In genomic region chr2:8632755-8633154, GRCh38 we compare ENCODE assay signal across 23 cellular contexts.
"Had no signal": no experiment of that assay in that cellular context is flagged by ENCODE, and none has a peak within 500 bp of the region (broad histone marks: within the 10 kb centered on the region; RNA-seq: fewer than 3 reads in every experiment).

No MANE protein-coding gene starts in this region.

- H3K4me3 Mint-ChIP-seq: activated CD4-positive, alpha-beta T cell treated with anti-CD3 and anti-CD28 coated beads, Interleukin-2, amount 10 ng/mL, durations not matched to agents 7 days and 5 days; activated CD8-positive, alpha-beta T cell treated with anti-CD3 and anti-CD28 coated beads, Interleukin-2, amount 10 ng/mL, durations not matched to agents 7 days and 5 days; activated naive CD8-positive, alpha-beta T cell; central memory CD8-positive, alpha-beta T cell; endodermal cell; mesothelial cell of epicardium had no signal

- H3K36me3 ChIP-seq: adrenal gland, ascending aorta, heart right ventricle, left lung, upper lobe of left lung, WERI-Rb-1 had no signal

- H3K4me1 Mint-ChIP-seq: central memory CD8-positive, alpha-beta T cell had no signal

- H3K27me3 Mint-ChIP-seq: activated CD4-positive, alpha-beta T cell treated with anti-CD3 and anti-CD28 coated beads, Interleukin-2, amount 10 ng/mL, durations not matched to agents 7 days and 5 days; activated naive CD8-positive, alpha-beta T cell; central memory CD8-positive, alpha-beta T cell had no signal

- H3K9me3 Mint-ChIP-seq: activated CD4-positive, alpha-beta T cell treated with anti-CD3 and anti-CD28 coated beads, Interleukin-2, amount 10 ng/mL, durations not matched to agents 7 days and 5 days; central memory CD8-positive, alpha-beta T cell; endodermal cell; mesothelial cell of epicardium; naive thymus-derived CD8-positive, alpha-beta T cell had no signal

- ATAC-seq: activated CD8-positive, alpha-beta T cell treated with anti-CD3 and anti-CD28 coated beads, Interleukin-2, amount 10 ng/mL, durations not matched to agents 7 days and 5 days; heart right ventricle; naive thymus-derived CD8-positive, alpha-beta T cell had no signal

- H3K27me3 ChIP-seq: adrenal gland, ascending aorta, heart right ventricle, left lung, testis, upper lobe of left lung had no signal

- H3K4me1 ChIP-seq: adrenal gland, ascending aorta had no signal

- H3K9me3 ChIP-seq: adrenal gland, ascending aorta, heart right ventricle, left lung, testis, upper lobe of left lung had no signal

- DNase-seq: activated CD4-positive, alpha-beta T cell treated with anti-CD3 and anti-CD28 coated beads, Interleukin-2, amount 10 ng/mL, durations not matched to agents 7 days and 5 days; activated CD4-positive, CD25-positive, alpha-beta regulatory T cell treated with anti-CD3 and anti-CD28 coated beads, Interleukin-2, amount 50 U/mL, for 72 hours; activated CD8-positive, alpha-beta T cell treated with anti-CD3 and anti-CD28 coated beads, Interleukin-2, amount 10 ng/mL, durations not matched to agents 7 days and 5 days; activated naive CD4-positive, alpha-beta T cell; adrenal gland; endodermal cell; heart right ventricle; nucleus accumbens; stimulated activated CD4-positive, alpha-beta T cell treated with anti-CD3 and anti-CD28 coated beads, Interleukin-2, amount 100 ng/mL, for 48 hours; stimulated activated CD8-positive, alpha-beta memory T cell treated with anti-CD3 and anti-CD28 coated beads, Interleukin-4, amount 100 ng/mL, for 48 hours; stimulated activated naive CD4-positive, alpha-beta T cell; T-helper 1 cell; testis; upper lobe of left lung; WERI-Rb-1 had no signal

- H3K27ac ChIP-seq: adrenal gland, ascending aorta, coronary artery, epithelial cell of prostate, heart right ventricle, left lung, testis, upper lobe of left lung, WERI-Rb-1 had no signal

- H3K36me3 Mint-ChIP-seq: activated naive CD8-positive, alpha-beta T cell; mesothelial cell of epicardium; naive thymus-derived CD8-positive, alpha-beta T cell had no signal

- H3K4me3 ChIP-seq: adrenal gland, ascending aorta, coronary artery, heart right ventricle, left lung, testis, upper lobe of left lung had no signal

- H3K27ac Mint-ChIP-seq: activated CD4-positive, alpha-beta T cell treated with anti-CD3 and anti-CD28 coated beads, Interleukin-2, amount 10 ng/mL, durations not matched to agents 7 days and 5 days; activated naive CD8-positive, alpha-beta T cell; endodermal cell had no signal
